ENCODE assay signal across 11 cellular contexts in the genomic region with DNA sequence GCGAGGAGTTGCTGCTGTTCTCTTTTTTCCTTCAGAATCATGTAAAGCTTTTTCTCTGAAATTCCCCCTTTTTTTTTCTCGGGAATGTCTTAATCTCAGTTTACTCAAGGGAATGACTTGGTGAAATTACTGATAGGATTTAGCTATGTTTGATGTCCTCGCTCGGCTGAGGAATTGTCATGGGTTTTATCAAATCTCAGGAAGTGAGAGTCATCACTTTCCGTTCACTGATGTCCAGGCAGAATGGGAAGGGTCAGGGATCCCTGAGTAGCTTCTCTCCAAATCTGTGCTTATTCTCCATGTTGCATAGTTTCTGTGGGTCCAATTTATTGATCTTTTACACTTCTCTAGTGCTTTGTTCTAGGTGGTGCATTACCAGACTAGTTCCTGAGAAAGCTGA. TPM values are rescaled to one million over a fixed set of nuclear protein-coding genes. Genes with fewer than 3 reads are reported as not detected.
A peak's percentile ranks its signal among the peaks of the same experiment; 100 is the strongest.
DNase-seq lines count a peak whose midpoint lies in the region; ATAC-seq, FAIRE-seq and TF ChIP-seq lines count a peak whose summit lies in the region.
"Had no signal": no experiment of that assay in that cellular context is flagged by ENCODE, and none has a peak within 500 bp of the region (broad histone marks: within the 10 kb centered on the region; RNA-seq: fewer than 3 reads in every experiment).

No MANE protein-coding gene starts in this region.

- no peaks in the 10 kb centered on the region for H3K27me3 Mint-ChIP-seq in activated T-helper 1 cell treated with anti-CD3 and anti-CD28 coated beads, Interleukin-12 subunit alpha, Interleukin-12 subunit beta, Interleukin-2, Interleukin-4 antibody, amounts not matched to agents 30 ng/mL and 10 ng/mL and 1 ng/mL, durations not matched to agents 14 hours and 24 hours and 36 hours (ENCODE audit: insufficient read depth)
- no peaks in the 10 kb centered on the region for H3K27me3 Mint-ChIP-seq in stimulated activated memory B cell treated with anti-CD40 and anti-IgM and Interleukin-4, amounts not matched to agents 10 μg/mL and 1 μg/mL and 100 μg/mL, for 72 hours

- peak overlapping the region; percentile 69 for H3K4me3 Mint-ChIP-seq in activated T-helper 1 cell treated with anti-CD3 and anti-CD28 coated beads, Interleukin-12 subunit alpha, Interleukin-12 subunit beta, Interleukin-2, Interleukin-4 antibody, amounts not matched to agents 30 ng/mL and 10 ng/mL and 1 ng/mL, durations not matched to agents 14 hours and 24 hours and 36 hours
- H3K4me3 Mint-ChIP-seq in stimulated activated memory B cell treated with anti-CD40 and anti-IgM and Interleukin-4, amounts not matched to agents 10 μg/mL and 1 μg/mL and 100 μg/mL, for 72 hours: peak overlapping the region; percentile 9

- no peak overlapping the region for H3K27ac ChIP-seq in right cardiac atrium (ENCODE audit: low read length)
- peak overlapping the region in 1 of 4 donors; percentile 52 for H3K27ac ChIP-seq in body of pancreas

- intact Hi-C loops in activated T-helper 1 cell treated with anti-CD3 and anti-CD28 coated beads, Interleukin-12 subunit alpha, Interleukin-12 subunit beta, Interleukin-2, Interleukin-4 antibody, amounts not matched to agents 30 ng/mL and 10 ng/mL and 1 ng/mL, durations not matched to agents 14 hours and 24 hours and 36 hours (cut with micrococcal nuclease): loop anchor here (10.0 kb wide), 2 partner anchors 141 to 549 kb away; no protein-coding TSS in a partner anchor
- intact Hi-C loops in right cardiac atrium (cut with DNase I): loop anchor here in 1 of 4 donors (5.0 kb wide), 1 partner anchor 59 kb away; no protein-coding TSS in a partner anchor
- intact Hi-C loops in body of pancreas (cut with DNase I): no loop called here

- H3K4me1 ChIP-seq in right cardiac atrium (ENCODE audit: control insufficient read depth, insufficient read depth, low read length): peaks cover 3% of the 10 kb centered on the region
- H3K4me1 ChIP-seq in body of pancreas: no peaks in the 10 kb centered on the region

- H3K36me3 ChIP-seq in body of pancreas (replicated peaks in 1 of 2; ENCODE audit: insufficient read depth in 1 of 2, low read depth in 2 of 2): no peaks in the 10 kb centered on the region

- DNase-seq in Jurkat, Clone E6-1 (ENCODE audit: low read depth, low spot score): no peak
- no peak for DNase-seq in activated T-helper 1 cell treated with anti-CD3 and anti-CD28 coated beads, Interleukin-12 subunit alpha, Interleukin-12 subunit beta, Interleukin-2, Interleukin-4 antibody, amounts not matched to agents 30 ng/mL and 10 ng/mL and 1 ng/mL, durations not matched to agents 14 hours and 24 hours and 36 hours (ENCODE audit: low spot score)
- no peak for DNase-seq in right cardiac atrium
- no peak for DNase-seq in H54 (ENCODE audit: insufficient read length, low spot score)
- no peak for DNase-seq in body of pancreas
- DNase-seq: NCI-H1436 had no signal

- WGBS in right cardiac atrium: 34% methylated on average over 5 of the region's 5 CpGs
- WGBS in body of pancreas, 2 donors: 57 to 70% methylated on average over 5 of the region's 5 CpGs

- TF ChIP-seq CTCF in body of pancreas (IDR thresholded peaks at IDR 0.05): no peak

- H3K9me3 Mint-ChIP-seq in activated T-helper 1 cell treated with anti-CD3 and anti-CD28 coated beads, Interleukin-12 subunit alpha, Interleukin-12 subunit beta, Interleukin-2, Interleukin-4 antibody, amounts not matched to agents 30 ng/mL and 10 ng/mL and 1 ng/mL, durations not matched to agents 14 hours and 24 hours and 36 hours: no peaks in the 10 kb centered on the region
- no peaks in the 10 kb centered on the region for H3K9me3 Mint-ChIP-seq in stimulated activated memory B cell treated with anti-CD40 and anti-IgM and Interleukin-4, amounts not matched to agents 10 μg/mL and 1 μg/mL and 100 μg/mL, for 72 hours

- peaks cover 36% of the 10 kb centered on the region for H3K4me1 Mint-ChIP-seq in activated T-helper 1 cell treated with anti-CD3 and anti-CD28 coated beads, Interleukin-12 subunit alpha, Interleukin-12 subunit beta, Interleukin-2, Interleukin-4 antibody, amounts not matched to agents 30 ng/mL and 10 ng/mL and 1 ng/mL, durations not matched to agents 14 hours and 24 hours and 36 hours (ENCODE audit: low read depth)
- H3K4me1 Mint-ChIP-seq in stimulated activated memory B cell treated with anti-CD40 and anti-IgM and Interleukin-4, amounts not matched to agents 10 μg/mL and 1 μg/mL and 100 μg/mL, for 72 hours: peaks cover 58% of the 10 kb centered on the region

- peak in 1 of 2 donors; percentile 75 for ATAC-seq in right cardiac atrium
- ATAC-seq in stimulated activated memory B cell treated with anti-CD40 and anti-IgM and Interleukin-4, amounts not matched to agents 10 μg/mL and 1 μg/mL and 100 μg/mL, for 72 hours: no peak
- no peak for ATAC-seq in body of pancreas
- no peak for ATAC-seq in GM18520 (IDR thresholded peaks at IDR 0.05; ENCODE audit: unreplicated experiment)

- TF ChIP-seq POLR2A in H54 (IDR thresholded peaks at IDR 0.05; ENCODE audit: low read depth, low read length): no peak
- TF ChIP-seq POLR2A in body of pancreas (IDR thresholded peaks at IDR 0.05): no peak

- H3K36me3 Mint-ChIP-seq in activated T-helper 1 cell treated with anti-CD3 and anti-CD28 coated beads, Interleukin-12 subunit alpha, Interleukin-12 subunit beta, Interleukin-2, Interleukin-4 antibody, amounts not matched to agents 30 ng/mL and 10 ng/mL and 1 ng/mL, durations not matched to agents 14 hours and 24 hours and 36 hours (ENCODE audit: low read depth): peaks cover 5% of the 10 kb centered on the region
- no peaks in the 10 kb centered on the region for H3K36me3 Mint-ChIP-seq in stimulated activated memory B cell treated with anti-CD40 and anti-IgM and Interleukin-4, amounts not matched to agents 10 μg/mL and 1 μg/mL and 100 μg/mL, for 72 hours

- FAIRE-seq in H54 (lab: Jason Lieb, UNC): no peak
- FAIRE-seq: RCC 7860 had no signal

- peak overlapping the region; percentile 69 for H3K27ac Mint-ChIP-seq in activated T-helper 1 cell treated with anti-CD3 and anti-CD28 coated beads, Interleukin-12 subunit alpha, Interleukin-12 subunit beta, Interleukin-2, Interleukin-4 antibody, amounts not matched to agents 30 ng/mL and 10 ng/mL and 1 ng/mL, durations not matched to agents 14 hours and 24 hours and 36 hours
- H3K27ac Mint-ChIP-seq in stimulated activated memory B cell treated with anti-CD40 and anti-IgM and Interleukin-4, amounts not matched to agents 10 μg/mL and 1 μg/mL and 100 μg/mL, for 72 hours: peak overlapping the region; percentile 84

- H3K27me3 ChIP-seq in right cardiac atrium (ENCODE audit: control insufficient read depth, insufficient read depth): no peaks in the 10 kb centered on the region
- H3K27me3 ChIP-seq in body of pancreas: no peaks in the 10 kb centered on the region

- peak overlapping the region; percentile 45; the same call in 1 of the 2 replicates for H3K4me3 ChIP-seq in Jurkat, Clone E6-1 (ENCODE audit: low read length)
- H3K4me3 ChIP-seq in right cardiac atrium (ENCODE audit: low read length) (peak overlapping the region; percentile 67), body of pancreas (no peak overlapping the region)

- H3K9me3 ChIP-seq in right cardiac atrium (ENCODE audit: control insufficient read depth, low read length) (no peaks in the 10 kb centered on the region), body of pancreas (no peaks in the 10 kb centered on the region)

RNA-seq across cellular contexts. Expression of a gene that starts 6.3 kb away (rescaled TPM):
- polyA plus RNA-seq in Jurkat, Clone E6-1 (2012; ENCODE audit: insufficient read depth, insufficient read length): not detected
- total RNA-seq in activated T-helper 1 cell treated with anti-CD3 and anti-CD28 coated beads, Interleukin-12 subunit alpha, Interleukin-12 subunit beta, Interleukin-2, Interleukin-4 antibody, amounts not matched to agents 30 ng/mL and 10 ng/mL and 1 ng/mL, durations not matched to agents 14 hours and 24 hours and 36 hours: not detected in 2 replicates
- total RNA-seq in right cardiac atrium (1 to 10 TPM; 1.4 to 4.3 (median 2.4) TPM), body of pancreas (1 to 10 TPM in 1 of 2 donors, not detected in 1; 1.3 TPM)
- polyA plus RNA-seq in right cardiac atrium: 0.88 TPM
- polyA plus RNA-seq: neural cell had no signal

RNA-seq across cellular contexts. Expression of a gene that starts 17.7 kb away (rescaled TPM):
- not detected for polyA plus RNA-seq in Jurkat, Clone E6-1 (2012; ENCODE audit: insufficient read depth, insufficient read length)
- 0.10 TPM in 1 of 2 replicates, not detected in the other for total RNA-seq in activated T-helper 1 cell treated with anti-CD3 and anti-CD28 coated beads, Interleukin-12 subunit alpha, Interleukin-12 subunit beta, Interleukin-2, Interleukin-4 antibody, amounts not matched to agents 30 ng/mL and 10 ng/mL and 1 ng/mL, durations not matched to agents 14 hours and 24 hours and 36 hours
- not detected for total RNA-seq in right cardiac atrium
- 0.07 TPM for polyA plus RNA-seq in right cardiac atrium
- total RNA-seq in body of pancreas: under 1 TPM in 1 of 2 donors, not detected in 1; 0.26 TPM
- polyA plus RNA-seq: esophagus had no signal

RNA-seq across cellular contexts. Expression of a gene that starts 46.7 kb away (rescaled TPM):
- 155 TPM for polyA plus RNA-seq in Jurkat, Clone E6-1 (2012; ENCODE audit: insufficient read depth, insufficient read length)
- total RNA-seq in activated T-helper 1 cell treated with anti-CD3 and anti-CD28 coated beads, Interleukin-12 subunit alpha, Interleukin-12 subunit beta, Interleukin-2, Interleukin-4 antibody, amounts not matched to agents 30 ng/mL and 10 ng/mL and 1 ng/mL, durations not matched to agents 14 hours and 24 hours and 36 hours: 58.8 and 64.9 TPM in 2 replicates
- total RNA-seq in right cardiac atrium (10 to 100 TPM; 59.4 to 63.2 (median 61.2) TPM), body of pancreas (100 to 1,000 TPM in 1 of 2 donors, 10 to 100 TPM in 1; 76.3 to 114 TPM)
- 31.5 TPM for polyA plus RNA-seq in right cardiac atrium

Comparison
In these comparisons a context has a peak if more than half of its experiments do, and no peak if none do; other contexts are left out.
1. H3K4me3 ChIP-seq: peak in Jurkat, Clone E6-1 (single experiment) and right cardiac atrium (single experiment); none in body of pancreas (0 of 2).